In the genomic region with DNA sequence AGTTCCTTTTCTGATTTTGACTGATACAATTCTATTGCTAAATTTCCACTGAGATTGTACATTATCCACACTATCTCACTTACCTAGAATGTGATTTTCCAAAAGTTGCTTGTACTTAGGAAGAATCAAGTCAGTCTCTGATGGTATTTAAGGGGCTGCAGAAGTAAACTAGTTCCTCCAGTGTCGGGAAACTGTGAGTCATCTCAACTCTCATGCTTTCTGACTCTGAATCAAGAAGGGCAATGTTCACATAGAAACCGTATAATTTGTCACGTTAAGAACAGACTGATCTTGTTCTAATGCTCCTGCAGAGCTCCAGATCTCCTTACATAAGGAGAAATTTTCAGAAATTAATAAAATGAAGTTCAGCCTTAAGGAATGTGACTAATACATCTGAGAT, we compare ENCODE assay signal across 12 cellular contexts.
A peak's percentile ranks its signal among the peaks of the same experiment; 100 is the strongest.
DNase-seq lines count a peak whose midpoint lies in the region; ATAC-seq and TF ChIP-seq lines count a peak whose summit lies in the region.
"Had no signal": no experiment of that assay in that cellular context is flagged by ENCODE, and none has a peak within 500 bp of the region (broad histone marks: within the 10 kb centered on the region; RNA-seq: fewer than 3 reads in every experiment).

No MANE protein-coding gene starts in this region.

- peaks cover 38% of the 10 kb centered on the region for H3K4me1 ChIP-seq in PC-9 (replicated peaks; ENCODE audit: insufficient read depth)
- H3K4me1 ChIP-seq: SJCRH30 had no signal

- no peaks in the 10 kb centered on the region for H3K27me3 ChIP-seq in PC-9 (ENCODE audit: insufficient read depth, low read depth)
- H3K27me3 ChIP-seq: SJCRH30 had no signal

- H3K9me3 ChIP-seq in PC-9 (ENCODE audit: insufficient read depth, low read depth): peaks cover 14% of the 10 kb centered on the region
- H3K9me3 ChIP-seq: SJCRH30 had no signal

- no peaks in the 10 kb centered on the region for H3K9me2 ChIP-seq in PC-9 (ENCODE audit: insufficient read depth)

- H3K79me2 ChIP-seq in PC-9 (ENCODE audit: low read depth): no peaks in the 10 kb centered on the region

- BruUV-seq in PC-9 (replicated peaks; lab: Mats Ljungman, UMichigan): no TSS peak

- peaks cover 24% of the 10 kb centered on the region; the same call in 1 of the 2 replicates for H3F3A ChIP-seq in PC-9 (ENCODE audit: insufficient read depth, low read depth)

- peak overlapping the region; percentile 88 for H3K27ac ChIP-seq in PC-9
- H3K27ac ChIP-seq: SJCRH30 had no signal

- CTCF ChIA-PET in PC-9 (lab: Charles Lee): no interaction called here

- no peaks in the 10 kb centered on the region for H4K20me1 ChIP-seq in PC-9 (ENCODE audit: insufficient read depth)

- peak overlapping the region; percentile 16 for H3K4me2 ChIP-seq in PC-9

- no peak for ATAC-seq in GM21786 (IDR thresholded peaks at IDR 0.05; ENCODE audit: unreplicated experiment)

- H2AFZ ChIP-seq in PC-9: no peak overlapping the region

- no peaks in the 10 kb centered on the region for H3K36me3 ChIP-seq in PC-9 (ENCODE audit: low read depth)
- H3K36me3 ChIP-seq: SJCRH30 had no signal

- no peak for TF ChIP-seq CTCF in PC-9 (conservative IDR thresholded peaks at IDR 0.05)

- POLR2A ChIA-PET in PC-9 (lab: Charles Lee; ENCODE audit: unreplicated experiment): interaction anchor here (0.8 kb wide), 1 partner anchor 368 kb away, joined by 9 read pairs; no protein-coding TSS in a partner anchor

- H3K4me3 ChIP-seq in PC-9: no peak overlapping the region
- H3K4me3 ChIP-seq: SJCRH30 had no signal

- DNase-seq in Daoy (ENCODE audit: low read depth) (peak; percentile 9), PC-9 (peak; percentile 28 to 70), fibroblast of gingiva (ENCODE audit: low read depth) (peak; percentile 2), renal cortical epithelial cell (ENCODE audit: low read depth) (peak; percentile 97), DMS79 (lab: John Stamatoyannopoulos, UW) (no peak), HuH-7.5 (ENCODE audit: low spot score) (no peak), ecto neural progenitor cell (ENCODE audit: low spot score) (no peak)
- DNase-seq: activated CD4-positive, alpha-beta T cell treated with anti-CD3 and anti-CD28 coated beads, Interleukin-2, amount 10 ng/mL, durations not matched to agents 7 days and 5 days; DND-41; Karpas-422; SJCRH30 had no signal

- intact Hi-C loops in PC-9 (cut with micrococcal nuclease; ENCODE audit: unreplicated experiment): loop anchor here (1.0 to 10.0 kb wide), 6 partner anchors 59 to 583 kb away; a partner anchor contains a TSS

Comparison
In these comparisons a context has a peak if more than half of its experiments do, and no peak if none do; other contexts are left out.
1. DNase-seq: peak in Daoy (single experiment), PC-9 (2 of 2), fibroblast of gingiva (single experiment) and renal cortical epithelial cell (single experiment); none in DMS79 (single experiment), HuH-7.5 (single experiment) and ecto neural progenitor cell (single experiment).